ENCODE assay signal across 9 cellular contexts in genomic region chr20:29756664-29757063, GRCh38.
"Had no signal": no experiment of that assay in that cellular context is flagged by ENCODE, and none has a peak within 500 bp of the region (broad histone marks: within the 10 kb centered on the region; RNA-seq: fewer than 3 reads in every experiment).

No MANE protein-coding gene starts in this region.

- H3K4me3 ChIP-seq: GM23248, HAP-1 had no signal

- H3K27ac Mint-ChIP-seq: HFFc6, IgD-negative memory B cell had no signal

- H3K9ac ChIP-seq: GM23248 had no signal

- ATAC-seq: HCT116 had no signal

- FAIRE-seq: HepG2 had no signal

- H3K4me1 ChIP-seq: HAP-1 had no signal

- H3K36me3 ChIP-seq: HAP-1 had no signal

- H3K4me3 Mint-ChIP-seq: HFFc6, IgD-negative memory B cell had no signal

- DNase-seq: GM23248, GOT3, H7, HFFc6 had no signal

- H2AFZ ChIP-seq: GM23248 had no signal

- H3K27ac ChIP-seq: GM23248, HL-60 had no signal

- H3K9me3 ChIP-seq: HAP-1 had no signal
